11 cellular contexts compared by ENCODE assay signal in genomic region chr18:48920408-48921038, GRCh38. TPM values are rescaled to one million over a fixed set of nuclear protein-coding genes. Genes with fewer than 3 reads are reported as not detected.
DNase-seq lines count a peak whose midpoint lies in the region; ATAC-seq and TF ChIP-seq lines count a peak whose summit lies in the region.
"Had no signal": no experiment of that assay in that cellular context is flagged by ENCODE, and none has a peak within 500 bp of the region (broad histone marks: within the 10 kb centered on the region; RNA-seq: fewer than 3 reads in every experiment).

No MANE protein-coding gene starts in this region.

- peaks cover 28 to 41% of the 10 kb centered on the region in 2 donors for H3K36me3 Mint-ChIP-seq in CD14-positive monocyte
- H3K36me3 Mint-ChIP-seq in neural progenitor cell: peaks cover 20% of the 10 kb centered on the region

- H3F3A ChIP-seq in MM.1S (ENCODE audit: insufficient read depth, low read length): peaks cover 76% of the 10 kb centered on the region
- H3F3A ChIP-seq in neural progenitor cell (ENCODE audit: low read depth): no peaks in the 10 kb centered on the region

- H3K4me1 Mint-ChIP-seq in CD14-positive monocyte: peaks cover 78% of the 10 kb centered on the region
- H3K4me1 Mint-ChIP-seq in neural progenitor cell: peaks cover 60% of the 10 kb centered on the region

- H3K27ac ChIP-seq in MM.1S (ENCODE audit: low read length) (peak overlapping the region; percentile 7; the same call in 1 of the 2 replicates), dorsolateral prefrontal cortex (peak overlapping the region in 58 of 59 donors; percentile 3 to 89 (median 81)), neural progenitor cell (no peak overlapping the region), esophagus squamous epithelium (peak overlapping the region in 1 of 4 donors; percentile 3)
- H3K27ac ChIP-seq: ovary had no signal

- intact Hi-C loops in CD14-positive monocyte (cut with micrococcal nuclease) (no loop called here), dorsolateral prefrontal cortex (cut with DNase I) (loop anchor here in 1 of 2 donors (5.0 kb wide), 1 partner anchor 58 kb away; no protein-coding TSS in a partner anchor), esophagus squamous epithelium (cut with DNase I) (no loop called here)

- no peak overlapping the region for H3K4me3 ChIP-seq in MM.1S (ENCODE audit: low read length)
- H3K4me3 ChIP-seq in dorsolateral prefrontal cortex: peak overlapping the region in 14 of 59 donors; percentile 8 to 46 (median 16)
- H3K4me3 ChIP-seq in neural progenitor cell: no peak overlapping the region
- no peak overlapping the region for H3K4me3 ChIP-seq in esophagus squamous epithelium
- H3K4me3 ChIP-seq: ovary had no signal

- 86 to 88% methylated on average over 11 to 15 of the region's 16 CpGs for WGBS in esophagus squamous epithelium, 2 donors

- no peak overlapping the region for H3K4me2 ChIP-seq in MM.1S (ENCODE audit: low read depth, low read length)
- no peak overlapping the region for H3K4me2 ChIP-seq in neural progenitor cell

- H3K9ac ChIP-seq in MM.1S (ENCODE audit: low read length): no peak overlapping the region
- H3K9ac ChIP-seq in neural progenitor cell: no peak overlapping the region

- H3K4me3 Mint-ChIP-seq in CD14-positive monocyte (peak overlapping the region in 1 of 2 donors; percentile 24), neural progenitor cell (peak overlapping the region; percentile 38)
- H3K4me3 Mint-ChIP-seq: activated T-cell treated with anti-CD3 and anti-CD28 coated beads, Interleukin-2, amount 50 U/mL, for 72 hours had no signal

- H3K36me3 ChIP-seq in MM.1S (replicated peaks; ENCODE audit: insufficient read depth, low read length): peaks cover 10% of the 10 kb centered on the region; the same call in 1 of the 2 replicates
- no peaks in the 10 kb centered on the region for H3K36me3 ChIP-seq in neural progenitor cell
- peaks cover 0 to 29% (median 0%) of the 10 kb centered on the region in 3 donors for H3K36me3 ChIP-seq in esophagus squamous epithelium
- H3K36me3 ChIP-seq: ovary had no signal

- H3K9me3 Mint-ChIP-seq in CD14-positive monocyte: peaks cover 0 to 3% (median 0%) of the 10 kb centered on the region in 7 donors
- H3K9me3 Mint-ChIP-seq in neural progenitor cell: no peaks in the 10 kb centered on the region
- H3K9me3 Mint-ChIP-seq: activated T-cell treated with anti-CD3 and anti-CD28 coated beads, Interleukin-2, amount 50 U/mL, for 72 hours had no signal

- H3K79me2 ChIP-seq in MM.1S (ENCODE audit: low read length) (peaks cover 80% of the 10 kb centered on the region), neural progenitor cell (ENCODE audit: low read depth) (no peaks in the 10 kb centered on the region)

- H3K27me3 Mint-ChIP-seq in CD14-positive monocyte (ENCODE audit: low read depth in 3 of 3): peaks cover 4 to 7% (median 7%) of the 10 kb centered on the region in 3 donors
- peaks cover 5% of the 10 kb centered on the region for H3K27me3 Mint-ChIP-seq in neural progenitor cell (ENCODE audit: insufficient read depth, low read depth)

- H3K27me3 ChIP-seq in MM.1S (replicated peaks; ENCODE audit: insufficient read depth, low read length): no peaks in the 10 kb centered on the region
- H3K27me3 ChIP-seq in dorsolateral prefrontal cortex: no peaks in the 10 kb centered on the region
- no peaks in the 10 kb centered on the region for H3K27me3 ChIP-seq in neural progenitor cell
- no peaks in the 10 kb centered on the region for H3K27me3 ChIP-seq in esophagus squamous epithelium
- H3K27me3 ChIP-seq: ovary had no signal

- H3K4me1 ChIP-seq in MM.1S (ENCODE audit: low read length): peaks cover 93% of the 10 kb centered on the region
- H3K4me1 ChIP-seq in neural progenitor cell: peaks cover 24% of the 10 kb centered on the region
- H3K4me1 ChIP-seq in esophagus squamous epithelium: peaks cover 26 to 60% (median 34%) of the 10 kb centered on the region in 3 donors

- no peak for TF ChIP-seq POLR2A in esophagus squamous epithelium (IDR thresholded peaks at IDR 0.05)

- H3K27ac Mint-ChIP-seq in CD14-positive monocyte (peak overlapping the region in 1 of 7 donors; percentile 25), neural progenitor cell (peak overlapping the region; percentile 74)
- H3K27ac Mint-ChIP-seq: activated T-cell treated with anti-CD3 and anti-CD28 coated beads, Interleukin-2, amount 50 U/mL, for 72 hours had no signal

- H3K9me2 ChIP-seq in MM.1S (replicated peaks; ENCODE audit: insufficient read depth, low read length): no peaks in the 10 kb centered on the region

- ATAC-seq in GM18498 (IDR thresholded peaks at IDR 0.05; ENCODE audit: unreplicated experiment): no peak
- ATAC-seq: activated T-cell treated with anti-CD3 and anti-CD28 coated beads, Interleukin-2, amount 50 U/mL, for 72 hours had no signal

- no peak overlapping the region for H2AFZ ChIP-seq in MM.1S (ENCODE audit: low read length)
- no peak overlapping the region for H2AFZ ChIP-seq in neural progenitor cell (replicated peaks)

- H3K9me3 ChIP-seq in MM.1S (replicated peaks; ENCODE audit: insufficient read depth, low read length): no peaks in the 10 kb centered on the region
- H3K9me3 ChIP-seq in neural progenitor cell (ENCODE audit: low read depth): no peaks in the 10 kb centered on the region
- no peaks in the 10 kb centered on the region for H3K9me3 ChIP-seq in esophagus squamous epithelium
- H3K9me3 ChIP-seq: ovary had no signal

- no peak for TF ChIP-seq CTCF in CD14-positive monocyte (IDR thresholded peaks at IDR 0.05)
- TF ChIP-seq CTCF in MM.1S (IDR thresholded peaks at IDR 0.05; ENCODE audit: low read length): no peak
- TF ChIP-seq CTCF in dorsolateral prefrontal cortex (IDR thresholded peaks at IDR 0.05 in 54 of 56, conservative IDR thresholded peaks at IDR 0.05 in 2 of 56; ENCODE audit: low read depth in 1 of 56, partially characterized antibody in 56 of 56): peak in 2 of 56 donors; percentile 2 to 13
- no peak for TF ChIP-seq CTCF in neural progenitor cell (IDR thresholded peaks at IDR 0.05)
- no peak for TF ChIP-seq CTCF in esophagus squamous epithelium (IDR thresholded peaks at IDR 0.05)

- H4K20me1 ChIP-seq in MM.1S (ENCODE audit: insufficient read depth, low read length) (no peaks in the 10 kb centered on the region), neural progenitor cell (ENCODE audit: low read depth) (no peaks in the 10 kb centered on the region)

- DNase-seq in CD14-positive monocyte (ENCODE audit: low spot score): peak; percentile 34
- DNase-seq in MM.1S: no peak
- DNase-seq in dorsolateral prefrontal cortex: peak in 3 of 10 donors; percentile 47 to 60 (median 59)
- peak; percentile 12 for DNase-seq in neural progenitor cell (ENCODE audit: low spot score)
- DNase-seq in middle frontal gyrus (ENCODE audit: extremely low spot score, low spot score): no peak
- no peak for DNase-seq in esophagus squamous epithelium (lab: John Stamatoyannopoulos, UW)
- DNase-seq in D341Med (ENCODE audit: low spot score): no peak
- DNase-seq: activated T-cell treated with anti-CD3 and anti-CD28 coated beads, Interleukin-2, amount 50 U/mL, for 72 hours; NK-92 treated with Interleukin-12 subunit alpha and Interleukin-12 subunit beta, amount 100 ng/mL, for 24 hours had no signal

RNA-seq across cellular contexts. Expression of gene SMAD7, which starts 30.2 kb away (rescaled TPM):
- 1 to 10 TPM; 1.4 to 1.5 TPM for polyA plus RNA-seq in CD14-positive monocyte
- 10 to 100 TPM; 14.2 to 34.2 (median 23.6) TPM for total RNA-seq in dorsolateral prefrontal cortex
- total RNA-seq in neural progenitor cell (ENCODE audit: low replicate concordance): 1.1 and 2.0 TPM in 2 replicates
- total RNA-seq in esophagus squamous epithelium: 10 to 100 TPM in 2 of 4 donors, 1 to 10 TPM in 2; 4.2 to 26.5 (median 9.0) TPM

Comparison
In these comparisons a context has a peak if more than half of its experiments do, and no peak if none do; other contexts are left out.
1. DNase-seq: peak in CD14-positive monocyte (single experiment) and neural progenitor cell (single experiment); none in MM.1S (single experiment), middle frontal gyrus (single experiment), esophagus squamous epithelium (single experiment) and D341Med (single experiment).